9 cellular contexts compared by ENCODE assay signal in genomic region chr19:8210660-8211101, GRCh38.
DNase-seq lines count a peak whose midpoint lies in the region; ATAC-seq and TF ChIP-seq lines count a peak whose summit lies in the region.
"Had no signal": no experiment of that assay in that cellular context is flagged by ENCODE, and none has a peak within 500 bp of the region (broad histone marks: within the 10 kb centered on the region; RNA-seq: fewer than 3 reads in every experiment).

No MANE protein-coding gene starts in this region.

- no peaks in the 10 kb centered on the region for H3F3A ChIP-seq in OCI-LY1 (ENCODE audit: insufficient read depth, low read length)

- TF ChIP-seq CTCF in OCI-LY1 (IDR thresholded peaks at IDR 0.05; ENCODE audit: low read length): no peak
- no peak for TF ChIP-seq CTCF in fibroblast of pulmonary artery (IDR thresholded peaks at IDR 0.05; ENCODE audit: low read length, missing control alignments)

- no peaks in the 10 kb centered on the region for H3K9me3 ChIP-seq in OCI-LY1 (ENCODE audit: low read length)
- H3K9me3 ChIP-seq: A549 had no signal

- 0 out of 2 replicates have a peak, but pooled peaks cover 3% of the 10 kb centered on the region for H3K79me2 ChIP-seq in OCI-LY1 (ENCODE audit: insufficient read depth, low read length)

- peak overlapping the region; percentile 70; the same call in 1 of the 2 replicates for H3K9ac ChIP-seq in OCI-LY1 (ENCODE audit: low read length)

- H3K27ac ChIP-seq in OCI-LY1 (ENCODE audit: low read depth, low read length, poor library complexity, severe bottlenecking) (peak overlapping the region; percentile 80), skin epidermis (peak overlapping the region in 13 of 21 experiments; percentile 55 to 94 (median 86))

- H3K4me1 ChIP-seq in OCI-LY1 (ENCODE audit: insufficient read depth, low read length, severe bottlenecking): peaks cover 49% of the 10 kb centered on the region

- H3K27me3 ChIP-seq in OCI-LY1 (ENCODE audit: insufficient read depth, low read length): peaks cover 3% of the 10 kb centered on the region; the same call in 1 of the 2 replicates

- H4K20me1 ChIP-seq in OCI-LY1 (ENCODE audit: insufficient read depth, low read length): no peaks in the 10 kb centered on the region

- no peak for ATAC-seq in HG02970 (IDR thresholded peaks at IDR 0.05; ENCODE audit: low FRiP score, unreplicated experiment)
- ATAC-seq in GM21526 (IDR thresholded peaks at IDR 0.05; ENCODE audit: low FRiP score, unreplicated experiment): no peak

- peak; percentile 26 for DNase-seq in NCI-H2107 treated with DMSO at 0.1 percent for 48 hours (lab: John Stamatoyannopoulos, UW; ENCODE audit: unreplicated experiment)
- no peak for DNase-seq in NCI-H2107 (lab: John Stamatoyannopoulos, UW)
- DNase-seq in fibroblast of pulmonary artery (ENCODE audit: low read depth): no peak
- no peak for DNase-seq in activated effector memory CD4-positive, alpha-beta T cell treated with Interleukin-2 at 50 U/mL for 16 hours

- no peak overlapping the region for H2AFZ ChIP-seq in OCI-LY1 (ENCODE audit: low read length)

- H3K4me3 ChIP-seq in OCI-LY1 (ENCODE audit: low read depth, low read length, poor library complexity, severe bottlenecking) (peak overlapping the region; percentile 70), fibroblast of pulmonary artery (replicated peaks; ENCODE audit: low read depth, low read length) (peak overlapping the region; percentile 68), skin epidermis (peak overlapping the region in 5 of 7 experiments; percentile 74 to 90 (median 85))

- H3K9me2 ChIP-seq in OCI-LY1 (ENCODE audit: low read depth, low read length): no peaks in the 10 kb centered on the region

- H3K36me3 ChIP-seq in OCI-LY1 (ENCODE audit: insufficient read depth, low read length): no peaks in the 10 kb centered on the region

- H3K4me2 ChIP-seq in OCI-LY1 (ENCODE audit: low read length): peak overlapping the region; percentile 58
